ENCODE assay signal across 27 cellular contexts in genomic region chr11:47295385-47295784, GRCh38. TPM values are rescaled to one million over a fixed set of nuclear protein-coding genes. Genes with fewer than 3 reads are reported as not detected.
"Had no signal": no experiment of that assay in that cellular context is flagged by ENCODE, and none has a peak within 500 bp of the region (broad histone marks: within the 10 kb centered on the region; RNA-seq: fewer than 3 reads in every experiment).

No MANE protein-coding gene starts in this region.

- DNase-seq: activated B cell treated with CpG ODN at 0.5 μM for 24 hours; activated CD4-positive, alpha-beta T cell treated with anti-CD3 and anti-CD28 coated beads, Interleukin-2, amount 50 U/mL, for 4 hours; amygdala; central memory CD4-positive, alpha-beta T cell; dermis blood vessel endothelial cell; effector CD4-positive, alpha-beta T cell; esophagus squamous epithelium; foreskin melanocyte; heart right ventricle; lower lobe of right lung; mesendoderm; mucosa of descending colon; nephron progenitor cell; ovary; right lobe of liver; stimulated activated CD4-positive, alpha-beta T cell treated with anti-CD3 and anti-CD28 coated beads, Interleukin-2, amount 100 ng/mL, for 48 hours; substantia nigra; uterus had no signal

- H3K9me3 Mint-ChIP-seq: stimulated activated naive CD8-positive, alpha-beta T cell treated with anti-CD3 and anti-CD28 coated beads, Interleukin-15, Interleukin-2, amounts not matched to agents 100 ng/mL and 50 ng/mL, for 24 hours had no signal

- H3K4me1 Mint-ChIP-seq: activated B cell treated with CpG ODN at 0.5 μM for 24 hours, nephron progenitor cell had no signal

- H3K4me3 Mint-ChIP-seq: activated B cell treated with CpG ODN at 0.5 μM for 24 hours; nephron progenitor cell; stimulated activated naive CD8-positive, alpha-beta T cell treated with anti-CD3 and anti-CD28 coated beads, Interleukin-15, Interleukin-2, amounts not matched to agents 100 ng/mL and 50 ng/mL, for 24 hours; T-helper 2 cell treated with Interferon-gamma antibody and Interleukin-4, amounts not matched to agents 5 μg/mL and 100 μg/mL, for 36 hours; type B pancreatic cell had no signal

- H3K27ac Mint-ChIP-seq: activated B cell treated with CpG ODN at 0.5 μM for 24 hours; activated T-helper 2 cell treated with anti-CD3 and anti-CD28 coated beads, Interferon-gamma antibody, Interleukin-2, Interleukin-4, amounts not matched to agents 10 μg/mL and 5 μg/mL and 100 μg/mL, durations not matched to agents 14 hours and 24 hours and 36 hours; nephron progenitor cell; progenitor cell of endocrine pancreas; stimulated activated naive CD8-positive, alpha-beta T cell treated with anti-CD3 and anti-CD28 coated beads, Interleukin-15, Interleukin-2, amounts not matched to agents 100 ng/mL and 50 ng/mL, for 24 hours; T-helper 2 cell treated with Interferon-gamma antibody and Interleukin-4, amounts not matched to agents 5 μg/mL and 100 μg/mL, for 36 hours; type B pancreatic cell had no signal

- ATAC-seq: heart right ventricle, lower lobe of right lung, mucosa of descending colon, right lobe of liver had no signal

- H3K27me3 Mint-ChIP-seq: activated B cell treated with CpG ODN at 0.5 μM for 24 hours; progenitor cell of endocrine pancreas; stimulated activated naive CD8-positive, alpha-beta T cell treated with anti-CD3 and anti-CD28 coated beads, Interleukin-15, Interleukin-2, amounts not matched to agents 100 ng/mL and 50 ng/mL, for 24 hours; type B pancreatic cell had no signal

RNA-seq across cellular contexts. Expression of gene MYBPC3, which starts 57.1 kb away (rescaled TPM):
- total RNA-seq: activated T-helper 2 cell treated with anti-CD3 and anti-CD28 coated beads, Interferon-gamma antibody, Interleukin-2, Interleukin-4, amounts not matched to agents 10 μg/mL and 5 μg/mL and 100 μg/mL, durations not matched to agents 14 hours and 24 hours and 36 hours; dermis blood vessel endothelial cell; glomerular endothelial cell; kidney epithelial cell; myocyte; renal cortical epithelial cell had no signal
